16 cellular contexts compared by ENCODE assay signal in the genomic region with DNA sequence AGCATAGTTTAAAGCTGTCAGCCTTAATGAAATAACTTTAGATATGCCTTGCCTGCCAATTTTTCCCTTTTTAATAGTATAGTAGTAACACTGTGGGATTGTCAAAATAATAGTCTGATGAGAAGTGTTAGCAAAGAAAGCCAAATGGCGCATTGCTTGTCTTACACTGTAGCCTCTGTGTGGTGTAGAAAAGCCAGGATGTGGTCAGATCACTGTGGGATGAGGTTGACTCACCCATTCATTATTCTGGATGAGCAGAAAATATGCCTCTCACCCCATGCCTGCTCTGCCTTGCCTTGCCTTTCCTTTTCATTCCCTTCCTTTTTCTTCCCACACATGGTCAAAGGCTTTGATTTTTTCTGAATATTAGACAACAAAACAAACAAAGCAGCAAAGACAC.
A peak's percentile ranks its signal among the peaks of the same experiment; 100 is the strongest.
DNase-seq lines count a peak whose midpoint lies in the region; FAIRE-seq and TF ChIP-seq lines count a peak whose summit lies in the region.
"Had no signal": no experiment of that assay in that cellular context is flagged by ENCODE, and none has a peak within 500 bp of the region (broad histone marks: within the 10 kb centered on the region; RNA-seq: fewer than 3 reads in every experiment).

No MANE protein-coding gene starts in this region.

- TF ChIP-seq CTCF in astrocyte (IDR thresholded peaks at IDR 0.05; ENCODE audit: insufficient read depth, low read depth, low read length) (no peak), BE2C (IDR thresholded peaks at IDR 0.05; ENCODE audit: low read depth, low read length) (no peak)

- peak overlapping the region; percentile 69 for H3K27ac Mint-ChIP-seq in astrocyte (ENCODE audit: unreplicated experiment)
- H3K27ac Mint-ChIP-seq: WTC11 had no signal

- H3K9ac ChIP-seq in astrocyte (ENCODE audit: low read length) = peak overlapping the region; percentile 30

- DNase-seq in HS-5 (ENCODE audit: low read depth) (peak; percentile 46), astrocyte (ENCODE audit: low read depth) (peak; percentile 89), foreskin melanocyte (peak; percentile 85), BE2C (no peak), small intestine (no peak), NCI-H1436 treated with DMSO at 0.1 percent for 48 hours (lab: John Stamatoyannopoulos, UW) (no peak)
- no peak for DNase-seq in activated CD8-positive, alpha-beta memory T cell treated with anti-CD3 and anti-CD28 coated beads, Interleukin-2, amount 50 U/mL, for 4 hours
- DNase-seq: activated T-cell treated with anti-CD3 and anti-CD28 coated beads, Interleukin-2, amount 50 U/mL, for 1 hour; DMS79 treated with DMSO at 0.1 percent for 48 hours; kidney; SHP77; upper lobe of left lung had no signal

- H3K9me3 ChIP-seq in astrocyte (ENCODE audit: insufficient read depth, low read depth, low read length) (no peaks in the 10 kb centered on the region), BE2C (no peaks in the 10 kb centered on the region), small intestine (ENCODE audit: control insufficient read depth, low read depth) (no peaks in the 10 kb centered on the region)
- H3K9me3 ChIP-seq: breast epithelium, upper lobe of left lung had no signal

- H3K79me2 ChIP-seq in ACC112 (ENCODE audit: control insufficient read depth, insufficient read depth, low read length, unreplicated experiment) (no peaks in the 10 kb centered on the region), astrocyte (ENCODE audit: insufficient read depth, low read length) (no peaks in the 10 kb centered on the region)

- H3K27ac ChIP-seq in ACC112 (ENCODE audit: low read depth, low read length) (peak overlapping the region; percentile 35; the same call in 1 of the 2 replicates), astrocyte (ENCODE audit: low read depth, low read length) (peak overlapping the region; percentile 57), small intestine (ENCODE audit: low read depth in 1 of 2, low read length in 1 of 2) (no peak overlapping the region)
- H3K27ac ChIP-seq: breast epithelium, upper lobe of left lung had no signal

- H3K4me3 Mint-ChIP-seq in astrocyte (ENCODE audit: unreplicated experiment) = no peak overlapping the region
- H3K4me3 Mint-ChIP-seq: nephron, WTC11 had no signal

- H4K20me1 ChIP-seq in astrocyte (ENCODE audit: insufficient read depth, low read length) = no peaks in the 10 kb centered on the region

- H3K36me3 ChIP-seq in ACC112 (ENCODE audit: insufficient read depth, low read length) = no peaks in the 10 kb centered on the region
- H3K36me3 ChIP-seq in astrocyte (ENCODE audit: insufficient read depth, low read length) = no peaks in the 10 kb centered on the region
- no peaks in the 10 kb centered on the region for H3K36me3 ChIP-seq in BE2C
- no peaks in the 10 kb centered on the region for H3K36me3 ChIP-seq in small intestine (ENCODE audit: control insufficient read depth in 2 of 2, insufficient read depth in 2 of 2, low read length in 2 of 2)
- H3K36me3 ChIP-seq: breast epithelium, upper lobe of left lung had no signal

- H3K4me1 ChIP-seq in ACC112 (ENCODE audit: control insufficient read depth, insufficient read depth, low read length, unreplicated experiment) (peaks cover 9% of the 10 kb centered on the region), astrocyte (ENCODE audit: insufficient read depth, low read length) (no peaks in the 10 kb centered on the region), BE2C (no peaks in the 10 kb centered on the region), small intestine (ENCODE audit: control insufficient read depth in 2 of 2, insufficient read depth in 1 of 2, low read depth in 1 of 2, low read length in 1 of 2) (no peaks in the 10 kb centered on the region)
- H3K4me1 ChIP-seq: breast epithelium, upper lobe of left lung had no signal

- H3K4me2 ChIP-seq in astrocyte (ENCODE audit: low read length) = peak overlapping the region; percentile 79

- peak overlapping the region; percentile 33 for H2AFZ ChIP-seq in ACC112 (ENCODE audit: low read length, unreplicated experiment)
- peak overlapping the region; percentile 73 for H2AFZ ChIP-seq in astrocyte (ENCODE audit: low read depth, low read length)

- no peaks in the 10 kb centered on the region for H3K27me3 ChIP-seq in ACC112 (ENCODE audit: insufficient read depth, low read length)
- H3K27me3 ChIP-seq in astrocyte (ENCODE audit: insufficient read depth, low read length) = no peaks in the 10 kb centered on the region
- H3K27me3 ChIP-seq in BE2C = no peaks in the 10 kb centered on the region
- H3K27me3 ChIP-seq in small intestine (ENCODE audit: control insufficient read depth in 2 of 2, insufficient read depth in 2 of 2, low read length in 2 of 2) = no peaks in the 10 kb centered on the region
- H3K27me3 ChIP-seq: upper lobe of left lung had no signal

- no peaks in the 10 kb centered on the region for H3K9me3 Mint-ChIP-seq in astrocyte (ENCODE audit: unreplicated experiment)
- H3K9me3 Mint-ChIP-seq: nephron, WTC11 had no signal

- WGBS in small intestine, 3 donors = 87 to 91% (median 88%) methylated on average over 1 of the region's 1 CpG

- H3K36me3 Mint-ChIP-seq in astrocyte (ENCODE audit: low read depth, unreplicated experiment) = peaks cover 3% of the 10 kb centered on the region
- H3K36me3 Mint-ChIP-seq: WTC11 had no signal

- H3K4me3 ChIP-seq in ACC112 (ENCODE audit: low read depth, low read length) (0 out of 2 replicates have a peak overlapping the region, but pooled peaks have one; percentile 16), astrocyte (ENCODE audit: insufficient read depth, low read depth, low read length) (peak overlapping the region; percentile 45), BE2C (ENCODE audit: low read depth, low read length) (no peak overlapping the region), small intestine (ENCODE audit: low read depth in 1 of 2, low read length in 2 of 2) (no peak overlapping the region)
- H3K4me3 ChIP-seq: breast epithelium, upper lobe of left lung had no signal

- H3K4me1 Mint-ChIP-seq in astrocyte (ENCODE audit: low read depth, unreplicated experiment) = peaks cover 14% of the 10 kb centered on the region

- no peaks in the 10 kb centered on the region for H3K27me3 Mint-ChIP-seq in astrocyte (ENCODE audit: low read depth, unreplicated experiment)

- FAIRE-seq in astrocyte (lab: Jason Lieb, UNC) (no peak), small intestine (lab: Jason Lieb, UNC) (no peak)
- FAIRE-seq: kidney had no signal

Comparison
In these comparisons a context has a peak if more than half of its experiments do, and no peak if none do; other contexts are left out.
1. H3K27ac ChIP-seq: peak in ACC112 (single experiment) and astrocyte (single experiment); none in small intestine (0 of 2).
2. H3K4me3 ChIP-seq: peak in ACC112 (single experiment) and astrocyte (single experiment); none in BE2C (single experiment) and small intestine (0 of 2).
3. DNase-seq: peak in HS-5 (single experiment), astrocyte (single experiment) and foreskin melanocyte (single experiment); none in activated CD8-positive, alpha-beta memory T cell treated with anti-CD3 and anti-CD28 coated beads, Interleukin-2, amount 50 U/mL, for 4 hours (single experiment), BE2C (single experiment), small intestine (single experiment) and NCI-H1436 treated with DMSO at 0.1 percent for 48 hours (single experiment).